22 cellular contexts compared by ENCODE assay signal in the genomic region with DNA sequence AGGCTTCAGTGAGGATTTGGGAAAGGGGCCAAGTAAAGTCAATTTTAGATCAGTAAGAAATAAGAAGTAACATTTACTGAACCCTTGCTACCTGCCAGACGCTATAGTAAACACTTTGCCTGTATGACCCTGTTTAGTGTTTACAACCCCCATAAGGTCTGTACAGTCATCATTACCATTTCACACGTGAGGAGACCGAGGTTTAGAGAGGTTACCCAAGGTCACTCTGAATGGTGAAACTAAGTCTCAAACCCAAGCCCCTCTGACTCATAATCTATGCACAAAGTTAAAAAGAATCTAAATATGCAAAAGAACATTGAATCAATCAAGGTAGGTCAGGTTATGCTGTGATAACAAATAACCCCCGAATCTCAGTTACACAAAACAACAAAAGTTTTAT. TPM values are rescaled to one million over a fixed set of nuclear protein-coding genes. Genes with fewer than 3 reads are reported as not detected.
A peak's percentile ranks its signal among the peaks of the same experiment; 100 is the strongest.
DNase-seq lines count a peak whose midpoint lies in the region; ATAC-seq and TF ChIP-seq lines count a peak whose summit lies in the region.
"Had no signal": no experiment of that assay in that cellular context is flagged by ENCODE, and none has a peak within 500 bp of the region (broad histone marks: within the 10 kb centered on the region; RNA-seq: fewer than 3 reads in every experiment).

No MANE protein-coding gene starts in this region.

- H3K4me3 ChIP-seq in SK-N-MC: peak overlapping the region; percentile 68
- H3K4me3 ChIP-seq in fibroblast of villous mesenchyme (ENCODE audit: low read depth, low read length): no peak overlapping the region
- H3K4me3 ChIP-seq in smooth muscle cell: no peak overlapping the region
- H3K4me3 ChIP-seq in thyroid gland (replicated peaks in 1 of 3): no peak overlapping the region
- no peak overlapping the region for H3K4me3 ChIP-seq in left ventricle myocardium inferior
- H3K4me3 ChIP-seq: BLaER1, GM12878 had no signal

- H3K27me3 ChIP-seq in smooth muscle cell (ENCODE audit: low read depth) (no peaks in the 10 kb centered on the region), thyroid gland (no peaks in the 10 kb centered on the region), left ventricle myocardium inferior (ENCODE audit: low read depth) (peaks cover 20% of the 10 kb centered on the region)
- H3K27me3 ChIP-seq: BLaER1 had no signal

- H3K9me3 Mint-ChIP-seq in activated T-cell treated with anti-CD3 and anti-CD28 coated beads, Interleukin-2, amount 50 U/mL, for 72 hours: no peaks in the 10 kb centered on the region
- H3K9me3 Mint-ChIP-seq: CD4-positive, alpha-beta memory T cell had no signal

- H4K20me1 ChIP-seq in smooth muscle cell (ENCODE audit: low read depth): peaks cover 100% of the 10 kb centered on the region
- H4K20me1 ChIP-seq: BLaER1 had no signal

- H3K27me3 Mint-ChIP-seq in activated T-cell treated with anti-CD3 and anti-CD28 coated beads, Interleukin-2, amount 50 U/mL, for 72 hours (ENCODE audit: low read depth): peaks cover 43% of the 10 kb centered on the region

- no peak for TF ChIP-seq POLR2A in thyroid gland (IDR thresholded peaks at IDR 0.05)

- peak overlapping the region; percentile 70 for H3K27ac ChIP-seq in SK-N-MC
- peak overlapping the region; percentile 70 for H3K27ac ChIP-seq in smooth muscle cell (ENCODE audit: low read depth)
- H3K27ac ChIP-seq in thyroid gland: no peak overlapping the region
- no peak overlapping the region for H3K27ac ChIP-seq in left ventricle myocardium inferior (replicated peaks)
- H3K27ac ChIP-seq: BLaER1 had no signal

- H3K4me1 ChIP-seq in smooth muscle cell (ENCODE audit: low read depth): peaks cover 13% of the 10 kb centered on the region
- peaks cover 8 to 10% of the 10 kb centered on the region in 2 donors for H3K4me1 ChIP-seq in thyroid gland
- H3K4me1 ChIP-seq in left ventricle myocardium inferior: peaks cover 35% of the 10 kb centered on the region
- H3K4me1 ChIP-seq: BLaER1 had no signal

- H3K4me2 ChIP-seq in smooth muscle cell: peak overlapping the region; percentile 93
- H3K4me2 ChIP-seq: BLaER1 had no signal

- peaks cover 100% of the 10 kb centered on the region for H3K79me2 ChIP-seq in smooth muscle cell (ENCODE audit: low read depth)

- intact Hi-C loops in thyroid gland (cut with DNase I): no loop called here
- intact Hi-C loops in left ventricle myocardium inferior (cut with micrococcal nuclease): no loop called here

- H2AFZ ChIP-seq in smooth muscle cell (ENCODE audit: low read depth): no peak overlapping the region

- peaks cover 20% of the 10 kb centered on the region for H3F3A ChIP-seq in smooth muscle cell (ENCODE audit: low read depth)

- WGBS in smooth muscle cell (ENCODE audit: low lambda C conversion rate): 63% methylated on average over 4 of the region's 4 CpGs
- 81 to 84% methylated on average over 4 of the region's 4 CpGs for WGBS in thyroid gland, 2 donors

- H3K4me1 Mint-ChIP-seq in activated T-cell treated with anti-CD3 and anti-CD28 coated beads, Interleukin-2, amount 50 U/mL, for 72 hours (ENCODE audit: low read depth): no peaks in the 10 kb centered on the region
- H3K4me1 Mint-ChIP-seq: CD4-positive, alpha-beta memory T cell had no signal

- peak overlapping the region; percentile 30 for H3K9ac ChIP-seq in SK-N-MC (ENCODE audit: insufficient read length)
- no peak overlapping the region for H3K9ac ChIP-seq in smooth muscle cell (ENCODE audit: low read depth)
- H3K9ac ChIP-seq: BLaER1 had no signal

- no peaks in the 10 kb centered on the region for H3K36me3 Mint-ChIP-seq in activated T-cell treated with anti-CD3 and anti-CD28 coated beads, Interleukin-2, amount 50 U/mL, for 72 hours (ENCODE audit: insufficient read depth in 2 of 2)
- H3K36me3 Mint-ChIP-seq: CD4-positive, alpha-beta memory T cell had no signal

- ATAC-seq in activated T-cell treated with anti-CD3 and anti-CD28 coated beads, Interleukin-2, amount 50 U/mL, for 72 hours (replicated peaks in 1 of 2): peak; percentile 36 to 58
- ATAC-seq: GM12878, PC-3 had no signal

- H3K36me3 ChIP-seq in SK-N-MC (ENCODE audit: insufficient read depth, low read length) (0 out of 2 replicates have a peak, but pooled peaks cover 3% of the 10 kb centered on the region), smooth muscle cell (ENCODE audit: low read depth) (no peaks in the 10 kb centered on the region), thyroid gland (no peaks in the 10 kb centered on the region), left ventricle myocardium inferior (no peaks in the 10 kb centered on the region)
- H3K36me3 ChIP-seq: BLaER1 had no signal

- no peak overlapping the region for H3K4me3 Mint-ChIP-seq in activated T-cell treated with anti-CD3 and anti-CD28 coated beads, Interleukin-2, amount 50 U/mL, for 72 hours
- H3K4me3 Mint-ChIP-seq: CD4-positive, alpha-beta memory T cell had no signal

- no peak for DNase-seq in activated T-cell treated with anti-CD3 and anti-CD28 coated beads, Interleukin-2, amount 50 U/mL, for 72 hours
- DNase-seq in activated T-cell treated with anti-CD3 and anti-CD28 coated beads, Interleukin-2, amount 50 U/mL, for 48 hours: no peak
- no peak for DNase-seq in SK-N-MC (ENCODE audit: low read depth, low spot score)
- DNase-seq in fibroblast of villous mesenchyme (ENCODE audit: low read depth): peak; percentile 49
- no peak for DNase-seq in smooth muscle cell (lab: John Stamatoyannopoulos, UW; ENCODE audit: unreplicated experiment)
- no peak for DNase-seq in thyroid gland
- no peak for DNase-seq in left ventricle myocardium inferior
- DNase-seq in NCI-H526 (lab: John Stamatoyannopoulos, UW): no peak
- DNase-seq: CD4-positive, alpha-beta memory T cell; DMS153; GF-D8; GOT3; KG1; MV-4-11; NCI-H1694 treated with DMSO at 0.1 percent for 48 hours; NCI-H2107; NCI-H510A; PC-3 had no signal

- TF ChIP-seq CTCF in fibroblast of villous mesenchyme (IDR thresholded peaks at IDR 0.05; ENCODE audit: insufficient read depth, low read depth, low read length) (no peak), smooth muscle cell (IDR thresholded peaks at IDR 0.05; ENCODE audit: borderline replicate concordance, insufficient read depth, poor library complexity, severe bottlenecking) (no peak), thyroid gland (IDR thresholded peaks at IDR 0.05) (no peak), left ventricle myocardium inferior (IDR thresholded peaks at IDR 0.05; ENCODE audit: borderline replicate concordance) (no peak)

- H3K9me3 ChIP-seq in SK-N-MC (ENCODE audit: low read depth, low read length) (no peaks in the 10 kb centered on the region), smooth muscle cell (replicated peaks; ENCODE audit: low read depth) (no peaks in the 10 kb centered on the region), thyroid gland (no peaks in the 10 kb centered on the region), left ventricle myocardium inferior (replicated peaks) (no peaks in the 10 kb centered on the region)
- H3K9me3 ChIP-seq: BLaER1 had no signal

- no peak overlapping the region for H3K27ac Mint-ChIP-seq in activated T-cell treated with anti-CD3 and anti-CD28 coated beads, Interleukin-2, amount 50 U/mL, for 72 hours
- H3K27ac Mint-ChIP-seq: CD4-positive, alpha-beta memory T cell had no signal

RNA-seq across cellular contexts. Expression of a gene that starts 8.0 kb away (rescaled TPM):
- not detected for total RNA-seq in activated T-cell treated with anti-CD3 and anti-CD28 coated beads, Interleukin-2, amount 50 U/mL, for 72 hours
- total RNA-seq in fibroblast of villous mesenchyme: 188 and 206 TPM in 2 replicates
- total RNA-seq in smooth muscle cell: 292 and 302 TPM in 2 replicates
- polyA plus RNA-seq in smooth muscle cell: 230 and 309 TPM in 2 replicates
- 100 to 1,000 TPM in 1 of 4 donors, 10 to 100 TPM in 3; 56.4 to 103 (median 79.3) TPM for total RNA-seq in thyroid gland
- total RNA-seq in left ventricle myocardium inferior: 23.3 TPM
- polyA plus RNA-seq: CD4-positive, alpha-beta memory T cell had no signal

RNA-seq across cellular contexts. Expression of a gene that starts 46.6 kb away (rescaled TPM):
- total RNA-seq in activated T-cell treated with anti-CD3 and anti-CD28 coated beads, Interleukin-2, amount 50 U/mL, for 72 hours: not detected
- total RNA-seq in fibroblast of villous mesenchyme (under 0.01 and 0.32 TPM in 2 replicates), smooth muscle cell (not detected in 2 replicates), thyroid gland (not detected), left ventricle myocardium inferior (not detected)
- polyA plus RNA-seq in smooth muscle cell: 1.4 TPM in 1 of 2 replicates, not detected in the other
- total RNA-seq: A172; CD4-positive, alpha-beta memory T cell; Daoy; GM12878; PC-3 had no signal
- polyA plus RNA-seq: CD4-positive, alpha-beta memory T cell; GM12878 had no signal

Comparison
In these comparisons a context has a peak if more than half of its experiments do, and no peak if none do; other contexts are left out.
1. H3K27ac ChIP-seq: peak in SK-N-MC (single experiment) and smooth muscle cell (single experiment); none in thyroid gland (0 of 3) and left ventricle myocardium inferior (single experiment).
2. RNA of a gene that starts 8.0 kb away (total RNA-seq): 292 to 302 TPM in smooth muscle cell, 188 to 206 TPM in fibroblast of villous mesenchyme, 56.4 to 103 TPM in thyroid gland and 23.3 TPM in left ventricle myocardium inferior (single experiment); not detected in activated T-cell treated with anti-CD3 and anti-CD28 coated beads, Interleukin-2, amount 50 U/mL, for 72 hours; every median in the first group is over 10 times any median in the second.